ENCODE assay signal across 8 cellular contexts in the genomic region with DNA sequence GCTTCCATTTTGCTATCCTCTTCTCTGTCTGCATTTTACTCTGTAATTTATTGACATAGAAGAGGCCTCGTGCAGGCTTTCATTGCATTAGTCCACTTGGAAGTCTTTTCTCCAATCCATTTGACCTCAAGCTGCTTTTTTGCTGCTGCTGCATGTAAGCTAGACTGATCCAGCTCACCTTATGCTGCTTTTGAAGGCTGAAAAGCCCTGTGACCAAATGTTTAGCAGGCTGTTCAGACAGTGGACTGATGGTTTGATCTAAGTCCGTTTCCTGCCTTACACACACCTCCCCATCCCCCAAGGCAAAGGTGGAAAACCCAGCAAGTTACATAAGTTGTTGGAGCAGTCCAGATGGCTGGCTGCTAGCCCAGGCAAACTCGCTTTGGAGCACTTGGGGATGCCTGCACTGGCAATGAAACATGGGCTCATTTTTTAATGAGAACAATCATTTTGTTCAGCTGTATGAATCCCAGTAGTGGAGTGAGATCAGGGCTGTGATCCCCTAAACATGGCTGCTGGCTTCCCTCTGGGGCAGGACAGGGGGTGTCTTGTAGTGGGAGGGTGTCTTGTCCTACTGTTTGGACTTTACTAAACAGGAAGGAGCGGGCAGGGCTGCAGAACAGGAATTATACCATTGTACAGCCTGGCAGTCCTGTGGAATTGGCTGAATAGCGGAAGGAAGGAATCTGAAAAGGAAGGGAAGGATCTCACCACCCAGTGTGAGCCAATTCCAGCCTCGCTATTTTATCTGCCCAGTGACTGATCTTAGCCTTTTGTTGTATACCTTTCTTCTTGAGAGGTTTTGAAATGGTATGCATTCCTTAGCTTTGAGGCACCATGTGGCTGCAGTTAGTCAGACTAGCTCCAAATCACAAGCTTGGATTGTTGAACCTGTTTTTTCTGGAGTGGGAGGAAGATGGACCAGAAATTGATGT.
DNase-seq lines count a peak whose midpoint lies in the region; ATAC-seq, FAIRE-seq and TF ChIP-seq lines count a peak whose summit lies in the region.

No MANE protein-coding gene starts in this region.

- no peaks in the 10 kb centered on the region for H3K23me2 ChIP-seq in H1 (ENCODE audit: low read depth, low read length)

- DNase-seq in GM03348 (ENCODE audit: low spot score) (peak; percentile 66), RPMI7951 (ENCODE audit: low read depth) (peak; percentile 86), H1 (ENCODE audit: low read depth in 1 of 2, low spot score in 2 of 2) (no peak), midbrain (lab: John Stamatoyannopoulos, UW) (peak; percentile 69), urothelium cell line (ENCODE audit: low spot score) (peak; percentile 48), amniotic stem cell (lab: John Stamatoyannopoulos, UW) (no peak)
- no peak for DNase-seq in activated CD8-positive, alpha-beta memory T cell treated with anti-CD3 and anti-CD28 coated beads for 24 hours

- 0 out of 2 replicates have a peak, but pooled peaks cover 2% of the 10 kb centered on the region for H3K79me1 ChIP-seq in H1 (ENCODE audit: low read depth, low read length)

- POLR2A ChIA-PET in H1 (lab: Charles Lee; ENCODE audit: partially characterized antibody) = no interaction called here

- H2BK120ac ChIP-seq in H1 (replicated peaks; ENCODE audit: low read depth, low read length) = no peak overlapping the region

- H4K5ac ChIP-seq in H1 (ENCODE audit: insufficient read length, low read depth, low read length) = no peak overlapping the region

- no peaks in the 10 kb centered on the region for H3K36me3 ChIP-seq in H1 (ENCODE audit: control insufficient read depth in 2 of 4, insufficient read depth in 4 of 4, low read length in 3 of 4)

- no peak overlapping the region for H3K9ac ChIP-seq in H1 (replicated peaks in 1 of 4; ENCODE audit: extremely low read depth in 1 of 4, low read depth in 3 of 4, low read length in 3 of 4)

- H3K4me2 ChIP-seq in H1 (ENCODE audit: insufficient read depth in 1 of 2, low read depth in 2 of 2, low read length in 2 of 2) = peak overlapping the region in 1 of 2 experiments; percentile 35; a peak in 2 of 4 replicates

- no peak for TF ChIP-seq CTCF in H1 (IDR thresholded peaks at IDR 0.05; ENCODE audit: control extremely low read depth in 1 of 3, insufficient read depth in 1 of 3, low read depth in 1 of 3, low read length in 3 of 3)

- peak overlapping the region; percentile 38 for H4K91ac ChIP-seq in H1 (replicated peaks; ENCODE audit: insufficient read length, low read length)

- H3K14ac ChIP-seq in H1 (ENCODE audit: insufficient read length) = no peak overlapping the region

- TF ChIP-seq EP300 in H1 (IDR thresholded peaks at IDR 0.05; ENCODE audit: borderline replicate concordance in 1 of 2, low read depth in 2 of 2, low read length in 2 of 2) = no peak

- peak overlapping the region; percentile 92; the same call in 1 of the 2 replicates for H2BK20ac ChIP-seq in H1 (ENCODE audit: low read length)

- H2AK5ac ChIP-seq in H1 (ENCODE audit: low read depth, low read length) = peak overlapping the region; percentile 94

- no peak overlapping the region for H3K23ac ChIP-seq in H1 (ENCODE audit: insufficient read length)

- H4K20me1 ChIP-seq in H1 (replicated peaks in 1 of 2; ENCODE audit: control insufficient read depth in 1 of 2, insufficient read depth in 2 of 2, low read length in 2 of 2) = no peaks in the 10 kb centered on the region

- TF ChIP-seq RAD21 in H1 (IDR thresholded peaks at IDR 0.05 in 1 of 2, conservative IDR thresholded peaks at IDR 0.05 in 1 of 2; ENCODE audit: low read depth in 2 of 2, low read length in 2 of 2) = no peak

- H2BK12ac ChIP-seq in H1 (ENCODE audit: low read depth, low read length) = peak overlapping the region; percentile 94

- no peaks in the 10 kb centered on the region for H3K79me2 ChIP-seq in H1 (ENCODE audit: control insufficient read depth in 1 of 2, insufficient read depth in 2 of 2, low read length in 2 of 2)

- no peak overlapping the region for H2AFZ ChIP-seq in H1 (ENCODE audit: low read length)

- no peak for ATAC-seq in HG02840 (IDR thresholded peaks at IDR 0.05; ENCODE audit: low FRiP score, unreplicated experiment)

- no peak overlapping the region for H4K8ac ChIP-seq in H1 (ENCODE audit: extremely low read depth, insufficient read depth, low read length)

- H3K27me3 ChIP-seq in H1 (replicated peaks in 1 of 4; ENCODE audit: control insufficient read depth in 3 of 4, extremely low read depth in 1 of 4, insufficient read depth in 3 of 4, low read length in 3 of 4) = no peaks in the 10 kb centered on the region

- H3K4ac ChIP-seq in H1 (replicated peaks; ENCODE audit: insufficient read length, low read depth, low read length) = no peak overlapping the region

- peak overlapping the region; percentile 53; the same call in 1 of the 2 replicates for H3K18ac ChIP-seq in H1 (ENCODE audit: extremely low read depth, low read length)

- peak overlapping the region; percentile 90 for H2BK5ac ChIP-seq in H1 (ENCODE audit: low read depth, low read length)

- FAIRE-seq in H1 (lab: Jason Lieb, UNC) = no peak
- FAIRE-seq in urothelium cell line (lab: Jason Lieb, UNC) = no peak

- H3K9me3 ChIP-seq in H1 (ENCODE audit: insufficient read depth in 2 of 2, low read depth in 1 of 2, low read length in 1 of 2) = no peaks in the 10 kb centered on the region

- TF ChIP-seq POLR2A in H1 (IDR thresholded peaks at IDR 0.05; ENCODE audit: control extremely low read depth in 1 of 2, low read depth in 2 of 2, low read length in 2 of 2) = no peak

- peak overlapping the region; percentile 13; the same call in 1 of the 2 replicates for H2BK15ac ChIP-seq in H1 (ENCODE audit: low read length)

- H3K4me1 ChIP-seq in H1 (replicated peaks in 1 of 4; ENCODE audit: control insufficient read depth in 3 of 4, insufficient read depth in 4 of 4, low read length in 3 of 4) = peaks cover 2 to 13% (median 11%) of the 10 kb centered on the region in 4 experiments

- 81% methylated on average over 6 of the region's 6 CpGs; no CpG with 5 or more reads in 1 of the 2 experiments for WGBS in H1 (ENCODE audit: extremely low coverage in 1 of 2, insufficient coverage in 1 of 2, insufficient read length in 1 of 2, insufficient replicate concordance in 2 of 2, low coverage in 1 of 2, low lambda C conversion rate in 2 of 2, missing lambda C conversion rate in 1 of 2), 2 experiments

- no peak overlapping the region for H3K27ac ChIP-seq in H1 (ENCODE audit: low read depth, low read length)

- H3K56ac ChIP-seq in H1 (replicated peaks; ENCODE audit: insufficient read length, low read depth, low read length) = no peak overlapping the region

- CTCF ChIA-PET in H1 (lab: Charles Lee; ENCODE audit: partially characterized antibody) = interaction anchor here (0.6 to 1.5 kb wide), 8 partner anchors 9 to 529 kb away, joined by 3 to 6 read pairs (median 5); no protein-coding TSS in a partner anchor

- no peak overlapping the region for H3K4me3 ChIP-seq in H1 (ENCODE audit: extremely low read depth in 1 of 4, insufficient read depth in 2 of 4, low read depth in 3 of 4, low read length in 4 of 4)

TF ChIP-seq in H1, 55 proteins besides CTCF, POLR2A, EP300 and RAD21 (continues in another document):
- no peak for TF ChIP-seq ZNF274 (IDR thresholded peaks at IDR 0.05; ENCODE audit: borderline replicate concordance, extremely low read depth, low read length)
- no peak for TF ChIP-seq GABPA (IDR thresholded peaks at IDR 0.05; ENCODE audit: borderline replicate concordance, insufficient read depth, low read length)
- TF ChIP-seq POU5F1 (IDR thresholded peaks at IDR 0.05; ENCODE audit: low read depth, low read length) = no peak
- no peak for TF ChIP-seq CTBP2 (IDR thresholded peaks at IDR 0.05; ENCODE audit: borderline replicate concordance, insufficient read depth, insufficient read length, low read length)

Comparison
In these comparisons a context has a peak if more than half of its experiments do, and no peak if none do; other contexts are left out.
1. DNase-seq: peak in GM03348 (single experiment), RPMI7951 (single experiment), midbrain (single experiment) and urothelium cell line (single experiment); none in H1 (0 of 2), amniotic stem cell (single experiment) and activated CD8-positive, alpha-beta memory T cell treated with anti-CD3 and anti-CD28 coated beads for 24 hours (single experiment).